In genomic region chr3:24101676-24102168, GRCh38 we compare ENCODE assay signal across 2 cellular contexts.
TF ChIP-seq lines count a peak whose summit lies in the region.

No MANE protein-coding gene starts in this region.

TF ChIP-seq in K562, 482 proteins besides CTCF, POLR2A, EP300 and RAD21:
- TF ChIP-seq COPS2 (conservative IDR thresholded peaks at IDR 0.05) = no peak
- TF ChIP-seq HDAC6 (IDR thresholded peaks at IDR 0.05; ENCODE audit: low read depth, low read length) = no peak
- TF ChIP-seq ZNF316 (IDR thresholded peaks at IDR 0.05) = no peak

TF ChIP-seq in HepG2, 621 proteins besides CTCF, POLR2A, EP300 and RAD21:
- TF ChIP-seq NR2F2 (IDR thresholded peaks at IDR 0.05; ENCODE audit: borderline replicate concordance, low read depth) (no peak), ZNF558 (CRISPR knock-in tag; IDR thresholded peaks at IDR 0.05; ENCODE audit: borderline replicate concordance) (no peak), BCL6 (CRISPR knock-in tag; IDR thresholded peaks at IDR 0.05) (no peak), KLF16 (CRISPR knock-in tag; IDR thresholded peaks at IDR 0.05) (no peak), SIN3A (IDR thresholded peaks at IDR 0.05; ENCODE audit: borderline replicate concordance, low read depth, low read length) (no peak), ZNF17 (CRISPR knock-in tag; IDR thresholded peaks at IDR 0.05) (no peak)
- TF ChIP-seq, protein P1, sequence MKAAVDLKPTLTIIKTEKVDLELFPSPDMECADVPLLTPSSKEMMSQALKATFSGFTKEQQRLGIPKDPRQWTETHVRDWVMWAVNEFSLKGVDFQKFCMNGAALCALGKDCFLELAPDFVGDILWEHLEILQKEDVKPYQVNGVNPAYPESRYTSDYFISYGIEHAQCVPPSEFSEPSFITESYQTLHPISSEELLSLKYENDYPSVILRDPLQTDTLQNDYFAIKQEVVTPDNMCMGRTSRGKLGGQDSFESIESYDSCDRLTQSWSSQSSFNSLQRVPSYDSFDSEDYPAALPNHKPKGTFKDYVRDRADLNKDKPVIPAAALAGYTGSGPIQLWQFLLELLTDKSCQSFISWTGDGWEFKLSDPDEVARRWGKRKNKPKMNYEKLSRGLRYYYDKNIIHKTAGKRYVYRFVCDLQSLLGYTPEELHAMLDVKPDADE (CRISPR knock-in tag; IDR thresholded peaks at IDR 0.05) = no peak
